In genomic region chr16:80027007-80027965, GRCh38 we compare ENCODE assay signal across 9 cellular contexts.
DNase-seq lines count a peak whose midpoint lies in the region; ATAC-seq and TF ChIP-seq lines count a peak whose summit lies in the region.
"Had no signal": no experiment of that assay in that cellular context is flagged by ENCODE, and none has a peak within 500 bp of the region (broad histone marks: within the 10 kb centered on the region; RNA-seq: fewer than 3 reads in every experiment).

No MANE protein-coding gene starts in this region.

- peak overlapping the region; percentile 33 for H3K27ac Mint-ChIP-seq in activated CD8-positive, alpha-beta T cell treated with anti-CD3 and anti-CD28 coated beads, Interleukin-2, amount 10 ng/mL, durations not matched to agents 7 days and 5 days
- peak overlapping the region; percentile 67 for H3K27ac Mint-ChIP-seq in type B pancreatic cell

- peak overlapping the region; percentile 83 for H2AFZ ChIP-seq in osteoblast (ENCODE audit: low read length)
- H2AFZ ChIP-seq: parathyroid adenoma had no signal

- H3K4me3 ChIP-seq in NB4 (ENCODE audit: low read depth, low read length) (no peak overlapping the region), osteoblast (ENCODE audit: insufficient read depth, low read length) (peak overlapping the region; percentile 62)

- H3K27me3 Mint-ChIP-seq in activated CD8-positive, alpha-beta T cell treated with anti-CD3 and anti-CD28 coated beads, Interleukin-2, amount 10 ng/mL, durations not matched to agents 7 days and 5 days (ENCODE audit: low read depth): no peaks in the 10 kb centered on the region
- H3K27me3 Mint-ChIP-seq in type B pancreatic cell: no peaks in the 10 kb centered on the region

- CTCF ChIA-PET in activated CD8-positive, alpha-beta T cell treated with anti-CD3 and anti-CD28 coated beads, Interleukin-2, amount 10 ng/mL, durations not matched to agents 7 days and 5 days (lab: Charles Lee): no interaction called here

- peak; percentile 6 for DNase-seq in CD1c-positive myeloid dendritic cell (ENCODE audit: extremely low spot score)
- DNase-seq in NB4 (ENCODE audit: low read depth): peak; percentile 86
- peak; percentile 68 for DNase-seq in activated CD8-positive, alpha-beta T cell treated with anti-CD3 and anti-CD28 coated beads, Interleukin-2, amount 10 ng/mL, durations not matched to agents 7 days and 5 days
- DNase-seq in erythroblast (lab: John Stamatoyannopoulos, UW): peak; percentile 9 to 68
- DNase-seq in osteoblast (ENCODE audit: insufficient read length, low spot score, missing footprints): peak; percentile 76
- no peak for DNase-seq in type B pancreatic cell (ENCODE audit: extremely low spot score, unreplicated experiment)

- H3K79me2 ChIP-seq in osteoblast (ENCODE audit: insufficient read depth, low read length): no peaks in the 10 kb centered on the region
- H3K79me2 ChIP-seq: parathyroid adenoma had no signal

- no peaks in the 10 kb centered on the region for H3K9me3 ChIP-seq in osteoblast (ENCODE audit: low read depth, low read length)

- H3K4me3 Mint-ChIP-seq in activated CD8-positive, alpha-beta T cell treated with anti-CD3 and anti-CD28 coated beads, Interleukin-2, amount 10 ng/mL, durations not matched to agents 7 days and 5 days: no peak overlapping the region
- no peak overlapping the region for H3K4me3 Mint-ChIP-seq in type B pancreatic cell

- H3K27ac ChIP-seq in osteoblast (ENCODE audit: low read depth, low read length): peak overlapping the region; percentile 62
- H3K27ac ChIP-seq: parathyroid adenoma had no signal

- POLR2A ChIA-PET in activated CD8-positive, alpha-beta T cell treated with anti-CD3 and anti-CD28 coated beads, Interleukin-2, amount 10 ng/mL, durations not matched to agents 7 days and 5 days (lab: Charles Lee): no interaction called here

- no peaks in the 10 kb centered on the region for H3K36me3 Mint-ChIP-seq in activated CD8-positive, alpha-beta T cell treated with anti-CD3 and anti-CD28 coated beads, Interleukin-2, amount 10 ng/mL, durations not matched to agents 7 days and 5 days (ENCODE audit: low read depth)
- no peaks in the 10 kb centered on the region for H3K36me3 Mint-ChIP-seq in type B pancreatic cell

- no peaks in the 10 kb centered on the region for H3K36me3 ChIP-seq in osteoblast (ENCODE audit: insufficient read depth, low read length)

- H3K4me1 Mint-ChIP-seq in activated CD8-positive, alpha-beta T cell treated with anti-CD3 and anti-CD28 coated beads, Interleukin-2, amount 10 ng/mL, durations not matched to agents 7 days and 5 days (ENCODE audit: low read depth): peaks cover 15% of the 10 kb centered on the region
- no peaks in the 10 kb centered on the region for H3K4me1 Mint-ChIP-seq in type B pancreatic cell (ENCODE audit: unreplicated experiment)

- ATAC-seq in GM21737 (IDR thresholded peaks at IDR 0.05; ENCODE audit: unreplicated experiment) (peak; percentile 92), GM19035 (IDR thresholded peaks at IDR 0.05; ENCODE audit: unreplicated experiment) (no peak)
- ATAC-seq in activated CD8-positive, alpha-beta T cell treated with anti-CD3 and anti-CD28 coated beads, Interleukin-2, amount 10 ng/mL, durations not matched to agents 7 days and 5 days: peak; percentile 85

- H3K4me2 ChIP-seq in osteoblast (ENCODE audit: insufficient read depth, low read length): peak overlapping the region; percentile 73

- peaks cover 16% of the 10 kb centered on the region for H3K4me1 ChIP-seq in osteoblast (ENCODE audit: insufficient read depth, low read length)
- H3K4me1 ChIP-seq: parathyroid adenoma had no signal

- TF ChIP-seq CTCF in NB4 (IDR thresholded peaks at IDR 0.05; ENCODE audit: low read depth, low read length) (no peak), osteoblast (IDR thresholded peaks at IDR 0.05; ENCODE audit: extremely low read depth, low read depth, low read length) (no peak), type B pancreatic cell (conservative IDR thresholded peaks at IDR 0.05) (no peak)

- H3K27me3 ChIP-seq in osteoblast (ENCODE audit: insufficient read depth, low read length): no peaks in the 10 kb centered on the region

- TF ChIP-seq POLR2A in NB4 (IDR thresholded peaks at IDR 0.05; ENCODE audit: extremely low read depth, insufficient read length) (no peak), erythroblast (IDR thresholded peaks at IDR 0.05; ENCODE audit: low read length) (no peak)

- peaks cover 4% of the 10 kb centered on the region for H3K9me3 Mint-ChIP-seq in activated CD8-positive, alpha-beta T cell treated with anti-CD3 and anti-CD28 coated beads, Interleukin-2, amount 10 ng/mL, durations not matched to agents 7 days and 5 days (ENCODE audit: insufficient read depth)
- peaks cover 8% of the 10 kb centered on the region for H3K9me3 Mint-ChIP-seq in type B pancreatic cell

- H4K20me1 ChIP-seq in osteoblast (ENCODE audit: insufficient read depth, low read length): no peaks in the 10 kb centered on the region
